In genomic region chr7:2471396-2471795, GRCh38 we compare ENCODE assay signal across 11 cellular contexts. TPM values are rescaled to one million over a fixed set of nuclear protein-coding genes. Genes with fewer than 3 reads are reported as not detected.
DNase-seq lines count a peak whose midpoint lies in the region; TF ChIP-seq lines count a peak whose summit lies in the region.
"Had no signal": no experiment of that assay in that cellular context is flagged by ENCODE, and none has a peak within 500 bp of the region (broad histone marks: within the 10 kb centered on the region; RNA-seq: fewer than 3 reads in every experiment).

No MANE protein-coding gene starts in this region.

- H3K27me3 ChIP-seq in colonic mucosa (no peaks in the 10 kb centered on the region), BE2C (no peaks in the 10 kb centered on the region)

- H3K9me3 ChIP-seq in mesodermal cell (ENCODE audit: control insufficient read depth, low read length) = no peaks in the 10 kb centered on the region
- H3K9me3 ChIP-seq in colonic mucosa = no peaks in the 10 kb centered on the region
- no peaks in the 10 kb centered on the region for H3K9me3 ChIP-seq in BE2C

- WGBS in mesodermal cell (ENCODE audit: insufficient coverage in 2 of 2), 2 experiments = 58 to 61% methylated on average over 12 to 13 of the region's 17 CpGs

- intact Hi-C loops in colonic mucosa (cut with DNase I) = no loop called here

- no peak overlapping the region for H3K4me3 ChIP-seq in choroid plexus epithelial cell (ENCODE audit: low read depth, low read length)
- no peak overlapping the region for H3K4me3 ChIP-seq in mesodermal cell (ENCODE audit: extremely low read depth, insufficient read depth, low read length, poor library complexity, severe bottlenecking)
- H3K4me3 ChIP-seq in colonic mucosa = no peak overlapping the region
- no peak overlapping the region for H3K4me3 ChIP-seq in BE2C (ENCODE audit: low read depth, low read length)

- peak; percentile 79 for DNase-seq in HPDE6-E6E7 (ENCODE audit: extremely low spot score)
- peak; percentile 47 for DNase-seq in NCI-H2196 treated with DMSO at 0.1 percent for 48 hours (lab: John Stamatoyannopoulos, UW; ENCODE audit: unreplicated experiment)
- peak; percentile 56 for DNase-seq in choroid plexus epithelial cell (ENCODE audit: low read depth)
- no peak for DNase-seq in NCI-H82 (lab: John Stamatoyannopoulos, UW)
- DNase-seq in colonic mucosa = no peak
- no peak for DNase-seq in stimulated activated naive CD4-positive, alpha-beta T cell treated with Interleukin-2 at 50 U/mL for 16 hours (lab: John Stamatoyannopoulos, UW)
- DNase-seq in BE2C = no peak
- DNase-seq: effector CD4-positive, alpha-beta T cell; GF-D8 had no signal

- peak overlapping the region; percentile 2 for H3K27ac ChIP-seq in mesodermal cell (ENCODE audit: low read depth, low read length, severe bottlenecking)
- H3K27ac ChIP-seq in colonic mucosa = no peak overlapping the region

- TF ChIP-seq CTCF in choroid plexus epithelial cell (conservative IDR thresholded peaks at IDR 0.05; ENCODE audit: low read depth, low read length) (no peak), colonic mucosa (IDR thresholded peaks at IDR 0.05) (no peak), BE2C (IDR thresholded peaks at IDR 0.05; ENCODE audit: low read depth, low read length) (no peak)

- peaks cover 17% of the 10 kb centered on the region for H3K4me1 ChIP-seq in mesodermal cell (ENCODE audit: control insufficient read depth, insufficient read depth, low read length, poor library complexity, severe bottlenecking)
- H3K4me1 ChIP-seq in colonic mucosa = no peaks in the 10 kb centered on the region
- no peaks in the 10 kb centered on the region for H3K4me1 ChIP-seq in BE2C

- H3K9ac ChIP-seq in colonic mucosa (ENCODE audit: low read depth in 2 of 2, low read length in 2 of 2) = no peak overlapping the region

- H3K36me3 ChIP-seq in mesodermal cell (ENCODE audit: control insufficient read depth, insufficient read depth, low read length) (no peaks in the 10 kb centered on the region), colonic mucosa (no peaks in the 10 kb centered on the region), BE2C (no peaks in the 10 kb centered on the region)

RNA-seq across cellular contexts. Expression of gene GRIFIN, which starts 4.8 kb away (rescaled TPM):
- not detected for polyA plus RNA-seq in mesodermal cell (2013, experiment 1 of 2)
- polyA plus RNA-seq in mesodermal cell (2013, experiment 2 of 2) = not detected
- not detected for total RNA-seq in colonic mucosa
- not detected for polyA plus RNA-seq in BE2C (2012; ENCODE audit: insufficient read depth, insufficient read length, low read depth)
- total RNA-seq: subcutaneous adipose tissue had no signal

RNA-seq across cellular contexts. Expression of gene LFNG, which starts 48.2 kb away (rescaled TPM):
- 20.5 TPM for polyA plus RNA-seq in mesodermal cell (2013, experiment 1 of 2)
- 13.8 TPM for polyA plus RNA-seq in mesodermal cell (2013, experiment 2 of 2)
- 100 to 1,000 TPM in 1 of 2 donors, 10 to 100 TPM in 1; 61.4 to 105 TPM for total RNA-seq in colonic mucosa
- 1.6 TPM for polyA plus RNA-seq in BE2C (2012; ENCODE audit: insufficient read depth, insufficient read length, low read depth)

Comparison
In these comparisons a context has a peak if more than half of its experiments do, and no peak if none do; other contexts are left out.
1. DNase-seq: peak in HPDE6-E6E7 (single experiment), NCI-H2196 treated with DMSO at 0.1 percent for 48 hours (single experiment) and choroid plexus epithelial cell (single experiment); none in NCI-H82 (single experiment), colonic mucosa (single experiment), stimulated activated naive CD4-positive, alpha-beta T cell treated with Interleukin-2 at 50 U/mL for 16 hours (single experiment) and BE2C (single experiment).